In the genomic region with DNA sequence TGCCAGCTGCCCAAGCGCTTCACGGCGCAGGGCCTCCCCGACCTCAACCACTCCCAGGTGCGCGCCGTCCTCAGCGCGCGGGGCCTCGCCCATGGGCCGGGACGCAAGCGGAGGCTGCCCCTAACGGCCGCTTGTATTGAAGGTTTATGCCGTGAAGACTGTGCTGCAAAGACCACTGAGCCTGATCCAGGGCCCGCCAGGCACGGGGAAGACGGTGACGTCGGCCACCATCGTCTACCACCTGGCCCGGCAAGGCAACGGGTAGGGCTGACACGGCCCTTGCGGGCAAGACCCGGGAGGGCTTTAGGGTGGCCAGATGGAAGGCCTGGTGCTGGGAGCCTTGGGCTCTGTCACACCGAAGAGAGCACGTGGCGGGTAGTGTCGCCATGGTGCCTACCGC, we compare ENCODE assay signal across 2 cellular contexts.
TF ChIP-seq lines count a peak whose summit lies in the region.

No MANE protein-coding gene starts in this region.

TF ChIP-seq in IMR-90, 13 proteins besides CTCF, POLR2A, EP300 and RAD21:
- TF ChIP-seq FOS (IDR thresholded peaks at IDR 0.05; ENCODE audit: low read depth, low read length) (no peak), CEBPB (IDR thresholded peaks at IDR 0.05; ENCODE audit: low read depth, low read length) (no peak), CHD1 (IDR thresholded peaks at IDR 0.05; ENCODE audit: low read depth, low read length) (no peak), BHLHE40 (IDR thresholded peaks at IDR 0.05; ENCODE audit: low read depth, low read length) (no peak)
- TF ChIP-seq, protein P1, sequence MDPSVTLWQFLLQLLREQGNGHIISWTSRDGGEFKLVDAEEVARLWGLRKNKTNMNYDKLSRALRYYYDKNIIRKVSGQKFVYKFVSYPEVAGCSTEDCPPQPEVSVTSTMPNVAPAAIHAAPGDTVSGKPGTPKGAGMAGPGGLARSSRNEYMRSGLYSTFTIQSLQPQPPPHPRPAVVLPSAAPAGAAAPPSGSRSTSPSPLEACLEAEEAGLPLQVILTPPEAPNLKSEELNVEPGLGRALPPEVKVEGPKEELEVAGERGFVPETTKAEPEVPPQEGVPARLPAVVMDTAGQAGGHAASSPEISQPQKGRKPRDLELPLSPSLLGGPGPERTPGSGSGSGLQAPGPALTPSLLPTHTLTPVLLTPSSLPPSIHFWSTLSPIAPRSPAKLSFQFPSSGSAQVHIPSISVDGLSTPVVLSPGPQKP (IDR thresholded peaks at IDR 0.05; ENCODE audit: borderline replicate concordance, low read depth, low read length): no peak

TF ChIP-seq in GM12878, 131 proteins besides CTCF, POLR2A, EP300 and RAD21:
- TF ChIP-seq EZH2 (IDR thresholded peaks at IDR 0.05; ENCODE audit: borderline replicate concordance, control insufficient read depth, low read depth, low read length) (no peak), ESRRA (IDR thresholded peaks at IDR 0.05; ENCODE audit: low read length) (no peak), JUNB (IDR thresholded peaks at IDR 0.05) (no peak), KDM1A (IDR thresholded peaks at IDR 0.05; ENCODE audit: borderline replicate concordance) (no peak), PAX8 (IDR thresholded peaks at IDR 0.05) (no peak), STAT3 (IDR thresholded peaks at IDR 0.05; ENCODE audit: low read depth, low read length) (no peak), SREBF2 (IDR thresholded peaks at IDR 0.05; ENCODE audit: low read length) (no peak), GATAD2B (conservative IDR thresholded peaks at IDR 0.05; ENCODE audit: low read depth) (no peak), NR2C1 (IDR thresholded peaks at IDR 0.05) (no peak), POLR2AphosphoS2 (IDR thresholded peaks at IDR 0.05; ENCODE audit: low read depth, low read length) (no peak), CREB1 (IDR thresholded peaks at IDR 0.05; ENCODE audit: low read depth) (no peak)
- TF ChIP-seq, protein P2, sequence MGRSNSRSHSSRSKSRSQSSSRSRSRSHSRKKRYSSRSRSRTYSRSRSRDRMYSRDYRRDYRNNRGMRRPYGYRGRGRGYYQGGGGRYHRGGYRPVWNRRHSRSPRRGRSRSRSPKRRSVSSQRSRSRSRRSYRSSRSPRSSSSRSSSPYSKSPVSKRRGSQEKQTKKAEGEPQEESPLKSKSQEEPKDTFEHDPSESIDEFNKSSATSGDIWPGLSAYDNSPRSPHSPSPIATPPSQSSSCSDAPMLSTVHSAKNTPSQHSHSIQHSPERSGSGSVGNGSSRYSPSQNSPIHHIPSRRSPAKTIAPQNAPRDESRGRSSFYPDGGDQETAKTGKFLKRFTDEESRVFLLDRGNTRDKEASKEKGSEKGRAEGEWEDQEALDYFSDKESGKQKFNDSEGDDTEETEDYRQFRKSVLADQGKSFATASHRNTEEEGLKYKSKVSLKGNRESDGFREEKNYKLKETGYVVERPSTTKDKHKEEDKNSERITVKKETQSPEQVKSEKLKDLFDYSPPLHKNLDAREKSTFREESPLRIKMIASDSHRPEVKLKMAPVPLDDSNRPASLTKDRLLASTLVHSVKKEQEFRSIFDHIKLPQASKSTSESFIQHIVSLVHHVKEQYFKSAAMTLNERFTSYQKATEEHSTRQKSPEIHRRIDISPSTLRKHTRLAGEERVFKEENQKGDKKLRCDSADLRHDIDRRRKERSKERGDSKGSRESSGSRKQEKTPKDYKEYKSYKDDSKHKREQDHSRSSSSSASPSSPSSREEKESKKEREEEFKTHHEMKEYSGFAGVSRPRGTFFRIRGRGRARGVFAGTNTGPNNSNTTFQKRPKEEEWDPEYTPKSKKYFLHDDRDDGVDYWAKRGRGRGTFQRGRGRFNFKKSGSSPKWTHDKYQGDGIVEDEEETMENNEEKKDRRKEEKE (IDR thresholded peaks at IDR 0.05): no peak
- TF ChIP-seq, protein P3, sequence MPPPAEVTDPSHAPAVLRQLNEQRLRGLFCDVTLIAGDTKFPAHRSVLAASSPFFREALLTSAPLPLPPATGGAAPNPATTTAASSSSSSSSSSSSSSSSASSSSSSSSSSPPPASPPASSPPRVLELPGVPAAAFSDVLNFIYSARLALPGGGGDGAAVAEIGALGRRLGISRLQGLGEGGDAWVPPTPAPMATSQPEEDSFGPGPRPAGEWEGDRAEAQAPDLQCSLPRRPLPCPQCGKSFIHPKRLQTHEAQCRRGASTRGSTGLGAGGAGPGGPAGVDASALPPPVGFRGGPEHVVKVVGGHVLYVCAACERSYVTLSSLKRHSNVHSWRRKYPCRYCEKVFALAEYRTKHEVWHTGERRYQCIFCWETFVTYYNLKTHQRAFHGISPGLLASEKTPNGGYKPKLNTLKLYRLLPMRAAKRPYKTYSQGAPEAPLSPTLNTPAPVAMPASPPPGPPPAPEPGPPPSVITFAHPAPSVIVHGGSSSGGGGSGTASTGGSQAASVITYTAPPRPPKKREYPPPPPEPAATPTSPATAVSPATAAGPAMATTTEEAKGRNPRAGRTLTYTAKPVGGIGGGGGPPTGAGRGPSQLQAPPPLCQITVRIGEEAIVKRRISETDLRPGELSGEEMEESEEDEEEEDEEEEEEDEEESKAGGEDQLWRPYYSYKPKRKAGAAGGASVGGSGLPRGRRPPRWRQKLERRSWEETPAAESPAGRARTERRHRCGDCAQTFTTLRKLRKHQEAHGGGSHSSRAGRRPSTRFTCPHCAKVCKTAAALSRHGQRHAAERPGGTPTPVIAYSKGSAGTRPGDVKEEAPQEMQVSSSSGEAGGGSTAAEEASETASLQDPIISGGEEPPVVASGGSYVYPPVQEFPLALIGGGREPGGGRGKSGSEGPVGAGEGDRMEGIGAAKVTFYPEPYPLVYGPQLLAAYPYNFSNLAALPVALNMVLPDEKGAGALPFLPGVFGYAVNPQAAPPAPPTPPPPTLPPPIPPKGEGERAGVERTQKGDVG (CRISPR knock-in tag; IDR thresholded peaks at IDR 0.05): no peak
- TF ChIP-seq, protein P4, sequence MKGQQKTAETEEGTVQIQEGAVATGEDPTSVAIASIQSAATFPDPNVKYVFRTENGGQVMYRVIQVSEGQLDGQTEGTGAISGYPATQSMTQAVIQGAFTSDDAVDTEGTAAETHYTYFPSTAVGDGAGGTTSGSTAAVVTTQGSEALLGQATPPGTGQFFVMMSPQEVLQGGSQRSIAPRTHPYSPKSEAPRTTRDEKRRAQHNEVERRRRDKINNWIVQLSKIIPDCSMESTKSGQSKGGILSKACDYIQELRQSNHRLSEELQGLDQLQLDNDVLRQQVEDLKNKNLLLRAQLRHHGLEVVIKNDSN (IDR thresholded peaks at IDR 0.05; ENCODE audit: borderline replicate concordance, extremely low read length, insufficient read depth, low read depth, low read length): no peak
- TF ChIP-seq, protein P5, sequence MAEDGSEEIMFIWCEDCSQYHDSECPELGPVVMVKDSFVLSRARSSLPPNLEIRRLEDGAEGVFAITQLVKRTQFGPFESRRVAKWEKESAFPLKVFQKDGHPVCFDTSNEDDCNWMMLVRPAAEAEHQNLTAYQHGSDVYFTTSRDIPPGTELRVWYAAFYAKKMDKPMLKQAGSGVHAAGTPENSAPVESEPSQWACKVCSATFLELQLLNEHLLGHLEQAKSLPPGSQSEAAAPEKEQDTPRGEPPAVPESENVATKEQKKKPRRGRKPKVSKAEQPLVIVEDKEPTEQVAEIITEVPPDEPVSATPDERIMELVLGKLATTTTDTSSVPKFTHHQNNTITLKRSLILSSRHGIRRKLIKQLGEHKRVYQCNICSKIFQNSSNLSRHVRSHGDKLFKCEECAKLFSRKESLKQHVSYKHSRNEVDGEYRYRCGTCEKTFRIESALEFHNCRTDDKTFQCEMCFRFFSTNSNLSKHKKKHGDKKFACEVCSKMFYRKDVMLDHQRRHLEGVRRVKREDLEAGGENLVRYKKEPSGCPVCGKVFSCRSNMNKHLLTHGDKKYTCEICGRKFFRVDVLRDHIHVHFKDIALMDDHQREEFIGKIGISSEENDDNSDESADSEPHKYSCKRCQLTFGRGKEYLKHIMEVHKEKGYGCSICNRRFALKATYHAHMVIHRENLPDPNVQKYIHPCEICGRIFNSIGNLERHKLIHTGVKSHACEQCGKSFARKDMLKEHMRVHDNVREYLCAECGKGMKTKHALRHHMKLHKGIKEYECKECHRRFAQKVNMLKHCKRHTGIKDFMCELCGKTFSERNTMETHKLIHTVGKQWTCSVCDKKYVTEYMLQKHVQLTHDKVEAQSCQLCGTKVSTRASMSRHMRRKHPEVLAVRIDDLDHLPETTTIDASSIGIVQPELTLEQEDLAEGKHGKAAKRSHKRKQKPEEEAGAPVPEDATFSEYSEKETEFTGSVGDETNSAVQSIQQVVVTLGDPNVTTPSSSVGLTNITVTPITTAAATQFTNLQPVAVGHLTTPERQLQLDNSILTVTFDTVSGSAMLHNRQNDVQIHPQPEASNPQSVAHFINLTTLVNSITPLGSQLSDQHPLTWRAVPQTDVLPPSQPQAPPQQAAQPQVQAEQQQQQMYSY (CRISPR knock-in tag; IDR thresholded peaks at IDR 0.05): no peak
